ENCODE assay signal across 9 cellular contexts in the genomic region with DNA sequence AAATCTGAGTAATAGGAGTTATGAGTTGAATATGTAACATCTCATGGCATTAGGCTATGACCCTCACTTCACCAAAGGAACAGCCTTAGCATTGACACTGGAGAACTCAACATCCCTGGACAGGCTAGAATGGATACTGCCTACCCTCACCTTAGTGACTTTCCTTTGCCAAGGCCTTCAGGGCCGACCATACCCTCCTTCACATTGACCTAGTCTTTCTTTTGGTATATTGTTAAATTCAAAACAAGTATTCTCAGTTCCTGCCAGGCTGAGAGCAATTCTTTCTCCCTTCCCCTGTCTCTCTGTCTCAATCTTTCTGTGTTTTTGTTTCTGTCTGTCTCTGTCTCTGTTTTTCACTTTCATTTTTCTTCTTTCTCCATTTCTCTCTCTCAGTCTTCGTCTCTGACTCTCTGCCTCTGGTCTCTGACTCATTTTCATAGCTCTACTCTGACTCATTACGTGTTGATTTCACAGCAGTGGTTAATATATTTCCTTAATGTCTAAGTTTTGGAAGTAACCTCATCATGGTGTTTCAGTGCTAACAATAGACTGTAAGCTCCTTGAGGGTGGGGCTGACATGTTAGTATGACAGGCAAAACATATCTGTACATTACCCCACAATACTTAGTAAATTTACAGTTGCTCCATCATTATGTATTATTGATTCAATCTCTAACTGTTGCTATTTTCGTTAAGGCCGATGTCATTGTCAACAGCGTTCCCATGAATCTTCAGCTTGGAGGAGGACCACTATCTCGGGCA. TPM values are rescaled to one million over a fixed set of nuclear protein-coding genes. Genes with fewer than 3 reads are reported as not detected.
DNase-seq lines count a peak whose midpoint lies in the region; ATAC-seq and TF ChIP-seq lines count a peak whose summit lies in the region.
"Had no signal": no experiment of that assay in that cellular context is flagged by ENCODE, and none has a peak within 500 bp of the region (broad histone marks: within the 10 kb centered on the region; RNA-seq: fewer than 3 reads in every experiment).

No MANE protein-coding gene starts in this region.

- no peak overlapping the region for H3K4me3 Mint-ChIP-seq in CD14-positive monocyte

- ATAC-seq in GM19328 (IDR thresholded peaks at IDR 0.05; ENCODE audit: unreplicated experiment) (peak; percentile 93), HG03159 (IDR thresholded peaks at IDR 0.05; ENCODE audit: unreplicated experiment) (peak; percentile 94)

- intact Hi-C loops in CD14-positive monocyte (cut with micrococcal nuclease): loop anchor here in 1 of 2 donors (10.0 kb wide), 1 partner anchor 45 kb away; the partner anchor contains the start of genes DTX3L and PARP9

- TF ChIP-seq CTCF in CD14-positive monocyte (IDR thresholded peaks at IDR 0.05): no peak
- TF ChIP-seq CTCF in WI38 (IDR thresholded peaks at IDR 0.05; ENCODE audit: low read depth, low read length): no peak

- DNase-seq in CD14-positive monocyte (ENCODE audit: low spot score): no peak
- peak; percentile 90 for DNase-seq in kidney tubule cell (ENCODE audit: low spot score)
- DNase-seq in mucosa of gallbladder (ENCODE audit: low spot score): no peak
- no peak for DNase-seq in GDM1 (lab: John Stamatoyannopoulos, UW)
- DNase-seq in NCI-H345 treated with DMSO at 0.1 percent for 48 hours (lab: John Stamatoyannopoulos, UW; ENCODE audit: unreplicated experiment): no peak
- DNase-seq: left cardiac atrium had no signal

- peaks cover 0 to 4% (median 1%) of the 10 kb centered on the region in 3 donors for H3K27me3 Mint-ChIP-seq in CD14-positive monocyte (ENCODE audit: low read depth in 3 of 3)

- H3K27ac Mint-ChIP-seq in CD14-positive monocyte: peak overlapping the region; percentile 1 to 93 (median 74)

- H3K36me3 Mint-ChIP-seq in CD14-positive monocyte: peaks cover 0 to 9% of the 10 kb centered on the region in 2 donors

- peaks cover 10% of the 10 kb centered on the region for H3K4me1 Mint-ChIP-seq in CD14-positive monocyte

- peaks cover 0 to 3% (median 0%) of the 10 kb centered on the region in 7 donors for H3K9me3 Mint-ChIP-seq in CD14-positive monocyte

- H3K4me3 ChIP-seq in WI38 (ENCODE audit: low read depth, low read length): peak overlapping the region; percentile 22

RNA-seq across cellular contexts. Expression of gene PARP15, which starts 32.5 kb away (rescaled TPM):
- under 1 TPM; 0.23 to 0.28 TPM for polyA plus RNA-seq in CD14-positive monocyte
- 2.3 TPM for total RNA-seq in mucosa of gallbladder

RNA-seq across cellular contexts. Expression of gene DTX3L, which starts 45.8 kb away (rescaled TPM):
- 10 to 100 TPM; 17.7 to 29.0 TPM for polyA plus RNA-seq in CD14-positive monocyte
- total RNA-seq in mucosa of gallbladder: 39.9 TPM

RNA-seq across cellular contexts. Expression of gene PARP9, which starts 45.9 kb away (rescaled TPM):
- 10 to 100 TPM; 31.4 to 43.3 TPM for polyA plus RNA-seq in CD14-positive monocyte
- 29.6 TPM for total RNA-seq in mucosa of gallbladder
